Comparison of ENCODE assay signal across 8 cellular contexts in the genomic region with DNA sequence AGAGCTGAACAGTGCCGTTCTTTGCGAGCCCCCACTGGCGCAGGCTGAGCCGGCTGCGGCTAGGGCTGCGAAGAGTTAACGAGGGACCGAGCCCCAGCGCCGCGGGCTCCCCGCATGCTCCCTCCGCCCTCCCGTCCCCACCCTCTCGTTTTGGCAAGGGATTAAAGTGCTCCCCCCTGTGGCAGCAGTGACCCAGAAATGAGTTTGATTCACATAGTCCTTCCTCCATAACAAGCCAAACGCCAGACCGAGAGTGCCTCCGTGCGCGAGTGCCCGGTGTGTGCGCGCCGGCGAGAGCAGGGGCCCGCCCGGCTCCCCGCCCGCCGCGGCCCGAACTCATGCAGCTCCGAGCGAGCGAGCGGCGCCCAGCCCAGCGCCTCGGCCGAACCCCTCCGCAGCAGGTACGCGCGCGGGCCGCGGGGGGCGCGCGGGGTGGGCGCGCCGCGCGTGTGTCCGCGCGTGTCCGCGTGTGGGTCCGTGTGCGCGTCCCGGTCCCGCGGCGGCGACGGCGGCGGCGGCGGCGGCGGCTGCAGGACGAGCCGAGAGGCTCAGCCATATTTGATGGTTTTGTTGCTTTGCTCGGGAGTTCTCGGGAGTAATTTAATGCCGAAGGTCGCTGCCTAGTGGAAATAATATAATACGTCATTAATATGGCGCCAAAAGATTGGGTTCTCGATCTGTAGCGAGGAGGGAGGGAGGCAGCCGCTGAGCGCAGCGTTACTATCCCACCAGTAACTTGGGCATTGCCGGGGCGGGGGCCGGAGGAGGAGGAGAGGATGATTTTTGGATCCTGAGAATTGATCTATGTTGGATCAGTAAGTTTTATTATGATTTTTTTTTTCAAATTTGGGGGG. TPM values are rescaled to one million over a fixed set of nuclear protein-coding genes. Genes with fewer than 3 reads are reported as not detected.
DNase-seq lines count a peak whose midpoint lies in the region; ATAC-seq and TF ChIP-seq lines count a peak whose summit lies in the region.

A gene (plus strand): TSS at position 224 of the 854 bp plus-strand sequence. CDS start 22,059 bp downstream, outside the sequence.

- ATAC-seq in GM19351 (IDR thresholded peaks at IDR 0.05; ENCODE audit: unreplicated experiment): peak; percentile 40
- peak; percentile 49 for ATAC-seq in HG03521 (IDR thresholded peaks at IDR 0.05; ENCODE audit: unreplicated experiment)
- ATAC-seq in left lung: peak; percentile 76

- H3K27ac Mint-ChIP-seq in CD14-positive monocyte: peak within 1 kb of the TSS; percentile 82 to 97 (median 91)

- peak within 1 kb of the TSS; percentile 93 to 97 for H3K27ac ChIP-seq in left lung

- H3K9me3 Mint-ChIP-seq in CD14-positive monocyte: peaks cover 0 to under 1% (median 0%) of the 10 kb centered on the region in 7 donors

- peak; percentile 81 for DNase-seq in CD14-positive monocyte (ENCODE audit: low spot score)
- DNase-seq in NCI-H69 (lab: John Stamatoyannopoulos, UW): peak; percentile 94
- DNase-seq in activated CD4-positive, alpha-beta T cell treated with anti-CD3 and anti-CD28 coated beads, Interleukin-2, amount 50 U/mL, for 1 hour: peak; percentile 90
- peak; percentile 91 for DNase-seq in dedifferentiated amniotic fluid mesenchymal stem cell (ENCODE audit: extremely low spot score)
- DNase-seq in left lung: peak; percentile 92 to 95
- peak; percentile 81 to 83 for DNase-seq in stimulated activated CD4-positive, alpha-beta T cell treated with anti-CD3 and anti-CD28 coated beads, Interleukin-2, amount 100 ng/mL, for 48 hours

- no peaks in the 10 kb centered on the region for H3K9me3 ChIP-seq in left lung

- no peaks in the 10 kb centered on the region for H3K27me3 ChIP-seq in left lung

- no peaks in the 10 kb centered on the region for H3K36me3 Mint-ChIP-seq in CD14-positive monocyte

- H3K4me1 ChIP-seq in left lung: peaks cover 5 to 24% of the 10 kb centered on the region in 2 donors

- TF ChIP-seq CTCF in CD14-positive monocyte (IDR thresholded peaks at IDR 0.05) (peak; percentile 55), left lung (IDR thresholded peaks at IDR 0.05) (peak; percentile 43 to 49)

- intact Hi-C loops in CD14-positive monocyte (cut with micrococcal nuclease): loop anchor here (5.0 to 10.0 kb wide), 3 partner anchors 255 to 522 kb away; a partner anchor contains a TSS
- intact Hi-C loops in left lung (cut with DNase I): no loop called here

- no peaks in the 10 kb centered on the region for H3K36me3 ChIP-seq in left lung

- no peaks in the 10 kb centered on the region for H3K27me3 Mint-ChIP-seq in CD14-positive monocyte (ENCODE audit: low read depth in 3 of 3)

- peak within 1 kb of the TSS; percentile 65 to 76 for H3K4me3 ChIP-seq in left lung

- H3K4me1 Mint-ChIP-seq in CD14-positive monocyte: peaks cover 23% of the 10 kb centered on the region

- peak within 1 kb of the TSS; percentile 97 to 99 for H3K4me3 Mint-ChIP-seq in CD14-positive monocyte

RNA-seq across cellular contexts. Expression of the gene that starts here (rescaled TPM):
- 10 to 100 TPM in 1 of 2 donors, 1 to 10 TPM in 1; 7.3 to 12.8 TPM for polyA plus RNA-seq in CD14-positive monocyte
- 10 to 100 TPM; 28.5 to 29.5 TPM for total RNA-seq in left lung

Comparison
In these comparisons a context has a peak if more than half of its experiments do, and no peak if none do; other contexts are left out.
1. Peak in every context shown above with its lines: DNase-seq, ATAC-seq, H3K4me3 ChIP-seq and H3K27ac ChIP-seq.
2. intact Hi-C loops: an anchor here in CD14-positive monocyte (5.0 to 10.0 kb wide); none called in left lung.